In genomic region chr19:53467503-53468262, GRCh38 we compare ENCODE assay signal across 7 cellular contexts. TPM values are rescaled to one million over a fixed set of nuclear protein-coding genes. Genes with fewer than 3 reads are reported as not detected.
DNase-seq lines count a peak whose midpoint lies in the region; ATAC-seq and TF ChIP-seq lines count a peak whose summit lies in the region.

ZNF813 (plus strand) TSS chr19:53467733; CDS start chr19:53483823, 16,090 bp downstream.

- H3K9me3 Mint-ChIP-seq in activated CD8-positive, alpha-beta T cell treated with anti-CD3 and anti-CD28 coated beads for 36 hours = peaks cover 27% of the 10 kb centered on the region

- peak; percentile 95 for ATAC-seq in GM18511 (IDR thresholded peaks at IDR 0.05; ENCODE audit: unreplicated experiment)
- ATAC-seq in HG03095 (IDR thresholded peaks at IDR 0.05; ENCODE audit: unreplicated experiment) = peak; percentile 95
- ATAC-seq in activated CD8-positive, alpha-beta T cell treated with anti-CD3 and anti-CD28 coated beads for 36 hours = peak; percentile 99

- DNase-seq in NCI-H69 (lab: John Stamatoyannopoulos, UW) (peak; percentile 95), lung microvascular endothelial cell (ENCODE audit: low read depth in 2 of 2) (peak; percentile 84 to 91)
- DNase-seq in activated CD8-positive, alpha-beta T cell treated with anti-CD3 and anti-CD28 coated beads for 36 hours = peak; percentile 98
- DNase-seq in effector CD4-positive, alpha-beta T cell = peak; percentile 94
- peak; percentile 90 to 98 (median 91) for DNase-seq in stimulated activated CD4-positive, alpha-beta T cell treated with anti-CD3 and anti-CD28 coated beads, TNF-alpha, amount 100 ng/mL, for 1 hour (ENCODE audit: low read depth in 3 of 3, low spot score in 1 of 3)

- peaks cover 51% of the 10 kb centered on the region for H3K36me3 Mint-ChIP-seq in activated CD8-positive, alpha-beta T cell treated with anti-CD3 and anti-CD28 coated beads for 36 hours (ENCODE audit: low read depth)

- TF ChIP-seq CTCF in activated CD8-positive, alpha-beta T cell treated with anti-CD3 and anti-CD28 coated beads for 36 hours (IDR thresholded peaks at IDR 0.05) = no peak

- peaks cover 18% of the 10 kb centered on the region for H3K4me1 Mint-ChIP-seq in activated CD8-positive, alpha-beta T cell treated with anti-CD3 and anti-CD28 coated beads for 36 hours (ENCODE audit: low read depth)

- peaks cover 20% of the 10 kb centered on the region for H3K27me3 Mint-ChIP-seq in activated CD8-positive, alpha-beta T cell treated with anti-CD3 and anti-CD28 coated beads for 36 hours

- peak within 1 kb of the TSS; percentile 91 for H3K27ac Mint-ChIP-seq in activated CD8-positive, alpha-beta T cell treated with anti-CD3 and anti-CD28 coated beads for 36 hours

- POLR2A ChIA-PET in activated CD8-positive, alpha-beta T cell treated with anti-CD3 and anti-CD28 coated beads for 36 hours (lab: Charles Lee) = no interaction called here

- H3K4me3 Mint-ChIP-seq in activated CD8-positive, alpha-beta T cell treated with anti-CD3 and anti-CD28 coated beads for 36 hours = peak within 1 kb of the TSS; percentile 88

- CTCF ChIA-PET in activated CD8-positive, alpha-beta T cell treated with anti-CD3 and anti-CD28 coated beads for 36 hours (lab: Charles Lee) = no interaction called here

- intact Hi-C loops in activated CD8-positive, alpha-beta T cell treated with anti-CD3 and anti-CD28 coated beads for 36 hours (cut with micrococcal nuclease) = no loop called here

RNA-seq across cellular contexts. Expression of gene ZNF813, which starts in this region (rescaled TPM):
- 1 to 10 TPM; 6.0 to 7.8 TPM for total RNA-seq in activated CD8-positive, alpha-beta T cell treated with anti-CD3 and anti-CD28 coated beads for 36 hours
- 2.8 and 4.4 TPM in 2 replicates for total RNA-seq in lung microvascular endothelial cell

Comparison
In these comparisons a context has a peak if more than half of its experiments do, and no peak if none do; other contexts are left out.
1. Peak in every context shown above with its lines: DNase-seq and ATAC-seq.